Comparison of ENCODE assay signal across 8 cellular contexts in the genomic region with DNA sequence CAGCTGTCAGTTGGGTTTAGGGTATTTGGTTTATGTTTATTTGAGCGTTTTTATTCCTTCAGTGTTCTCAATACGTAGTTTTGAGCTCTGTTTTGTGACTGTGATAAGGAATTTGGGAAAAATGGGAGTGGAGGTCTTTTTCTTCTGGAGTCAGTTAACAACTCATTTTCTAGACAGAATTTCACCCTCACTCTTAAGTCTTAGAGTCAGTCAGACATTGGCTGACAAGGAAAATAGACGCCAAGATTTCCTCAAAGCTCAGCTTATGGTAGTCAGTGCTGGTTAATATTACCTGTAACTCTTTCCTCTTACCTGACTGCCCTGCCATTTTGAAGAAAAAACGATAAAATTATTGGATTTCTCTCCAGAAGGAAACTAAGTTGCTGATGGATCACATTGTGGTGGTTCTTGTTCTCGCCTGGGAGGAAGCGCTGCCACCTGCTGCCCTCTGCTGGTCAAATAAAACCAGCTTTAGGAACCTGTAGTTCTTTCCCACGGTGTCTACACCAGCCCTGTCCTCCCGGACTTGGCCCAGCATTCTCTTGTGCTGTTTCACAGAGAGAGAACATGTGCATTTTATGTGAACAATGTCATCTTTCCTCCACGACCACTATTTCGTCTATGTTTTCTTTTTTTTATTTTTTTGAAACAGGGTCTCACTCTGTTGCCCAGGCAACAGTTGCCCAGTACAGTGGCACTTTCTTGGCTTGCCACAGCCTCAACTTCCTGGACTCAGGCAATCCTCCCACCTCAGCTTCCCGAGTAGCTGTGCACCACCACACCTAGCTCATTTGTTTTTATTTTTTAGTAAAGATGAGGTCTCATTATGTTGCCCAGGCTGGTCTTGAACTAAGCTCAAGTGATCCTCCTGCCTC. TPM values are rescaled to one million over a fixed set of nuclear protein-coding genes. Genes with fewer than 3 reads are reported as not detected.
DNase-seq lines count a peak whose midpoint lies in the region; ATAC-seq lines count a peak whose summit lies in the region.

No MANE protein-coding gene starts in this region.

- H3K4me1 ChIP-seq in NT2/D1 (ENCODE audit: insufficient read depth, insufficient read length) = no peaks in the 10 kb centered on the region

- no peak for ATAC-seq in HG03280 (IDR thresholded peaks at IDR 0.05; ENCODE audit: unreplicated experiment)

- no peak overlapping the region for H3K9ac ChIP-seq in NT2/D1 (ENCODE audit: insufficient read length, low read depth)

- no peaks in the 10 kb centered on the region for H3K9me3 ChIP-seq in NT2/D1 (ENCODE audit: insufficient read depth, low read length)

- peak; percentile 19 for DNase-seq in DMS79 (lab: John Stamatoyannopoulos, UW)
- DNase-seq in HK-2 (ENCODE audit: unreplicated experiment) = peak; percentile 75
- DNase-seq in NT2/D1 (ENCODE audit: low read depth, low spot score) = peak; percentile 72
- DNase-seq in activated CD8-positive, alpha-beta memory T cell treated with anti-CD3 and anti-CD28 coated beads, Interleukin-2, amount 50 U/mL, for 1 hour (ENCODE audit: extremely low read depth) = peak; percentile 26
- peak; percentile 83 for DNase-seq in epidermal melanocyte (ENCODE audit: insufficient read length, low spot score)
- DNase-seq in myocyte (ENCODE audit: low read depth) = peak; percentile 77
- DNase-seq in stimulated activated CD8-positive, alpha-beta memory T cell treated with anti-CD3 and anti-CD28 coated beads, Interleukin-7, amount 100 ng/mL, for 1 hour (ENCODE audit: low read depth in 2 of 2) = peak; percentile 35 to 57

- H3K36me3 ChIP-seq in NT2/D1 (ENCODE audit: insufficient read depth, insufficient read length, low read length) = no peaks in the 10 kb centered on the region

- H3K27me3 ChIP-seq in NT2/D1 (ENCODE audit: insufficient read depth, insufficient read length) = no peaks in the 10 kb centered on the region

- H3K4me3 ChIP-seq in NT2/D1 (ENCODE audit: insufficient read length, low read depth) = no peak overlapping the region

RNA-seq across cellular contexts. Expression of a gene that starts 41.4 kb away (rescaled TPM):
- total RNA-seq in myocyte = 11.6 and 18.7 TPM in 2 replicates
- polyA plus RNA-seq in myocyte (2012) = 19.9 TPM

Comparison
In these comparisons a context has a peak if more than half of its experiments do, and no peak if none do; other contexts are left out.
1. DNase-seq: peak in every context shown above with its lines; median percentile 83 in epidermal melanocyte; 77 in myocyte; 75 in HK-2; 72 in NT2/D1; 46 in stimulated activated CD8-positive, alpha-beta memory T cell treated with anti-CD3 and anti-CD28 coated beads, Interleukin-7, amount 100 ng/mL, for 1 hour; 26 in activated CD8-positive, alpha-beta memory T cell treated with anti-CD3 and anti-CD28 coated beads, Interleukin-2, amount 50 U/mL, for 1 hour; 19 in DMS79.